Comparison of ENCODE assay signal across 9 cellular contexts in genomic region chr3:52454235-52454937, GRCh38. TPM values are rescaled to one million over a fixed set of nuclear protein-coding genes. Genes with fewer than 3 reads are reported as not detected.
A peak's percentile ranks its signal among the peaks of the same experiment; 100 is the strongest.
DNase-seq lines count a peak whose midpoint lies in the region; ATAC-seq, FAIRE-seq and TF ChIP-seq lines count a peak whose summit lies in the region.
"Had no signal": no experiment of that assay in that cellular context is flagged by ENCODE, and none has a peak within 500 bp of the region (broad histone marks: within the 10 kb centered on the region; RNA-seq: fewer than 3 reads in every experiment).

No MANE protein-coding gene starts in this region.

- H3K27ac Mint-ChIP-seq in MCF 10A (ENCODE audit: low read depth, unreplicated experiment): peak overlapping the region; percentile 95

- peaks cover 14% of the 10 kb centered on the region for H3K36me3 ChIP-seq in muscle layer of colon (ENCODE audit: insufficient read depth, low read length)

- no TSS peak for BruUV-seq in MCF 10A (replicated peaks; lab: Mats Ljungman, UMichigan)

- H3K4me1 Mint-ChIP-seq in MCF 10A (ENCODE audit: insufficient read depth, unreplicated experiment): peaks cover 26% of the 10 kb centered on the region

- H3K9me3 ChIP-seq in muscle layer of colon (ENCODE audit: low read length): no peaks in the 10 kb centered on the region

- POLR2A ChIA-PET in MCF 10A (lab: Yijun Ruan, JAX): interaction anchor here (0.5 to 0.6 kb wide), 2 partner anchors 44 to 322 kb away, joined by 3 read pairs; no protein-coding TSS in a partner anchor

- peak; percentile 59 for FAIRE-seq in urothelium cell line (lab: Jason Lieb, UNC)

- H3K4me3 ChIP-seq in muscle layer of colon (ENCODE audit: low read depth in 1 of 2, low read length in 2 of 2): peak overlapping the region; percentile 56 to 87

- CTCF ChIA-PET in MCF 10A (lab: Yijun Ruan, JAX): interaction anchor here (1.1 to 2.0 kb wide), 2 partner anchors 9 to 42 kb away, joined by 3 to 11 read pairs; partner anchors contain the start of gene SEMA3G

- no peaks in the 10 kb centered on the region for H3K27me3 ChIP-seq in muscle layer of colon (ENCODE audit: control insufficient read depth in 1 of 2, insufficient read depth in 2 of 2, low read length in 2 of 2)

- H3K27me3 Mint-ChIP-seq in MCF 10A (ENCODE audit: insufficient read depth, unreplicated experiment): no peaks in the 10 kb centered on the region

- intact Hi-C loops in Right ventricle myocardium inferior (cut with DNase I): no loop called here
- intact Hi-C loops in left cardiac atrium (cut with DNase I): loop anchor here in 1 of 2 donors (10.0 kb wide), 1 partner anchor 230 kb away; the partner anchor contains the start of genes GNL3 and PBRM1
- intact Hi-C loops in MCF 10A (cut with micrococcal nuclease): no loop called here

- TF ChIP-seq CTCF in MCF 10A (IDR thresholded peaks at IDR 0.05; ENCODE audit: unreplicated experiment): no peak

- no peaks in the 10 kb centered on the region for H3K9me3 Mint-ChIP-seq in MCF 10A (ENCODE audit: unreplicated experiment)

- DNase-seq in Right ventricle myocardium inferior (ENCODE audit: missing footprints): peak; percentile 70
- DNase-seq in left cardiac atrium: no peak
- no peak for DNase-seq in MCF 10A (ENCODE audit: unreplicated experiment)
- no peak for DNase-seq in urothelium cell line (ENCODE audit: low spot score)
- no peak for DNase-seq in GM19238 (ENCODE audit: insufficient read length, low spot score)
- DNase-seq in T-helper 9 cell: no peak

- peaks cover 24% of the 10 kb centered on the region for H3K4me1 ChIP-seq in muscle layer of colon (ENCODE audit: insufficient read depth, low read length)

- H3K9ac ChIP-seq in muscle layer of colon (ENCODE audit: low read length): peak overlapping the region; percentile 96

- ATAC-seq in Right ventricle myocardium inferior (no peak), left cardiac atrium (no peak), GM21619 (IDR thresholded peaks at IDR 0.05; ENCODE audit: unreplicated experiment) (no peak)

- peak overlapping the region; percentile 97 for H3K27ac ChIP-seq in muscle layer of colon (ENCODE audit: low read depth, low read length)

- H3K36me3 Mint-ChIP-seq in MCF 10A (ENCODE audit: insufficient read depth, unreplicated experiment): peaks cover 12% of the 10 kb centered on the region

- peak overlapping the region; percentile 92 for H3K4me3 Mint-ChIP-seq in MCF 10A (ENCODE audit: unreplicated experiment)

RNA-seq across cellular contexts. Expression of gene TNNC1, which starts 0.5 kb away (rescaled TPM):
- 9,051 TPM for total RNA-seq in Right ventricle myocardium inferior
- total RNA-seq in left cardiac atrium: 1,000 to 10,000 TPM; 2,841 to 3,233 TPM
- total RNA-seq in MCF 10A (2022): 0.61 TPM in 2 replicates

RNA-seq across cellular contexts. Expression of gene NISCH, which starts 1.0 kb away (rescaled TPM):
- total RNA-seq in Right ventricle myocardium inferior: 45.6 TPM
- 10 to 100 TPM; 45.9 to 49.0 TPM for total RNA-seq in left cardiac atrium
- 60.5 and 69.7 TPM in 2 replicates for total RNA-seq in MCF 10A (2022)

RNA-seq across cellular contexts. Expression of gene SEMA3G, which starts 9.5 kb away (rescaled TPM):
- total RNA-seq in Right ventricle myocardium inferior: 12.3 TPM
- 10 to 100 TPM; 13.7 to 19.9 TPM for total RNA-seq in left cardiac atrium
- 0.12 TPM in 1 of 2 replicates, not detected in the other for total RNA-seq in MCF 10A (2022)

RNA-seq across cellular contexts. Expression of gene STAB1, which starts 40.8 kb away (rescaled TPM):
- 88.1 TPM for total RNA-seq in Right ventricle myocardium inferior
- 100 to 1,000 TPM; 169 to 195 TPM for total RNA-seq in left cardiac atrium
- not detected in 2 replicates for total RNA-seq in MCF 10A (2022)
- total RNA-seq: activated CD8-positive, alpha-beta memory T cell treated with anti-CD3 and anti-CD28 coated beads for 36 hours had no signal

RNA-seq across cellular contexts. Expression of gene PHF7, which starts 43.9 kb away (rescaled TPM):
- total RNA-seq in Right ventricle myocardium inferior (13.7 TPM), left cardiac atrium (10 to 100 TPM; 13.1 to 16.0 TPM), MCF 10A (2022) (5.7 and 7.4 TPM in 2 replicates)

Comparison
In these comparisons a context has a peak if more than half of its experiments do, and no peak if none do; other contexts are left out.
1. RNA of gene TNNC1, which starts 0.5 kb away (total RNA-seq): 9,051 TPM in Right ventricle myocardium inferior (single experiment) and 2,841 to 3,233 TPM in left cardiac atrium; 0.61 TPM in MCF 10A; every median in the first group is over 1,000 times any median in the second.
2. RNA of gene SEMA3G, which starts 9.5 kb away (total RNA-seq): 13.7 to 19.9 TPM in left cardiac atrium and 12.3 TPM in Right ventricle myocardium inferior (single experiment); 0.12 TPM in MCF 10A; every median in the first group is over 10 times any median in the second.